Comparison of ENCODE assay signal across 24 cellular contexts in the genomic region with DNA sequence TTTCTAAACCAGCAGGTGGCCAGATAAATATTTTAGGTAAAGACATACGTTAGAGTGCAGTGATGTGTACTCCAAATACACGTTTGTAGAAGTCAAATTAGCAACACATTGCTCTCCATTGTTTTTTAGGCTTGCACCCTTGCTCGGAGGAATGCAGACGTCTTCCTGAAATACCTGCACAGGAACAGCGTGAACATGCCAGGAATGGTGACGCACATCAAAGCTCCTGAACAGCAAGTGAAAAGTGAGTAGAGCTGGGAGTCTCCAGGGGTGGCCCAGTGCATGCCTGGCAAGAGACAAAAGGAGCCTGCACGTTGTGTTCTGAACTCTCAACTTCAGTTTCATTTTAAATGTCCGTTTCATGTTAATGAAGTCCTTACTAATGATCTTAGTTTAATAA.
A peak's percentile ranks its signal among the peaks of the same experiment; 100 is the strongest.
DNase-seq lines count a peak whose midpoint lies in the region; ATAC-seq, FAIRE-seq and TF ChIP-seq lines count a peak whose summit lies in the region.
"Had no signal": no experiment of that assay in that cellular context is flagged by ENCODE, and none has a peak within 500 bp of the region (broad histone marks: within the 10 kb centered on the region; RNA-seq: fewer than 3 reads in every experiment).

No MANE protein-coding gene starts in this region.

- FAIRE-seq in GM12892 (lab: Jason Lieb, UNC), result peak; percentile 14
- FAIRE-seq: endothelial cell of umbilical vein, GM19239, H54 had no signal

- H3K9me3 Mint-ChIP-seq in neural progenitor cell, result no peaks in the 10 kb centered on the region
- H3K9me3 Mint-ChIP-seq: activated T-helper 2 cell treated with anti-CD3 and anti-CD28 coated beads, Interferon-gamma antibody, Interleukin-2, Interleukin-4, amounts not matched to agents 10 μg/mL and 5 μg/mL and 100 μg/mL, durations not matched to agents 14 hours and 24 hours and 36 hours; naive thymus-derived CD8-positive, alpha-beta T cell; T-cell had no signal

- TF ChIP-seq CTCF in MM.1S (IDR thresholded peaks at IDR 0.05; ENCODE audit: low read length) (no peak), choroid plexus epithelial cell (conservative IDR thresholded peaks at IDR 0.05; ENCODE audit: low read depth, low read length) (no peak), neural progenitor cell (IDR thresholded peaks at IDR 0.05) (no peak), suprapubic skin (IDR thresholded peaks at IDR 0.05) (no peak)

- TF ChIP-seq POLR2A in GM12892 (IDR thresholded peaks at IDR 0.05; ENCODE audit: low read depth, low read length), result no peak
- no peak for TF ChIP-seq POLR2A in suprapubic skin (IDR thresholded peaks at IDR 0.05)

- DNase-seq in GM12892 (ENCODE audit: insufficient read length), result no peak
- DNase-seq in MM.1S, result no peak
- DNase-seq in choroid plexus epithelial cell (ENCODE audit: low read depth), result peak; percentile 31
- DNase-seq in neural progenitor cell (ENCODE audit: low spot score), result no peak
- DNase-seq in HEK293T (ENCODE audit: extremely low spot score), result no peak
- DNase-seq in suprapubic skin (ENCODE audit: low spot score in 2 of 2), result no peak
- DNase-seq: activated CD4-positive, alpha-beta T cell treated with anti-CD3 and anti-CD28 coated beads, Interleukin-2, amount 50 U/mL, for 1 hour; activated CD8-positive, alpha-beta memory T cell treated with anti-CD3 and anti-CD28 coated beads, Interleukin-2, amount 50 U/mL, for 4 hours; dermis blood vessel endothelial cell; GDM1; islet precursor cell; naive thymus-derived CD8-positive, alpha-beta T cell; NCI-H1436; NCI-H2171; NCI-H748 treated with DMSO at 0.1 percent for 48 hours; sigmoid colon; T-cell had no signal

- peak overlapping the region; percentile 89 for H3K27ac Mint-ChIP-seq in neural progenitor cell
- H3K27ac Mint-ChIP-seq: activated T-helper 2 cell treated with anti-CD3 and anti-CD28 coated beads, Interferon-gamma antibody, Interleukin-2, Interleukin-4, amounts not matched to agents 10 μg/mL and 5 μg/mL and 100 μg/mL, durations not matched to agents 14 hours and 24 hours and 36 hours; T-cell had no signal

- H3F3A ChIP-seq in MM.1S (ENCODE audit: insufficient read depth, low read length) (no peaks in the 10 kb centered on the region), neural progenitor cell (ENCODE audit: low read depth) (no peaks in the 10 kb centered on the region)

- H3K27me3 Mint-ChIP-seq in neural progenitor cell (ENCODE audit: insufficient read depth, low read depth), result no peaks in the 10 kb centered on the region
- H3K27me3 Mint-ChIP-seq: naive thymus-derived CD8-positive, alpha-beta T cell had no signal

- no peaks in the 10 kb centered on the region for H3K27me3 ChIP-seq in MM.1S (replicated peaks; ENCODE audit: insufficient read depth, low read length)
- no peaks in the 10 kb centered on the region for H3K27me3 ChIP-seq in neural progenitor cell
- no peaks in the 10 kb centered on the region for H3K27me3 ChIP-seq in suprapubic skin
- H3K27me3 ChIP-seq: sigmoid colon had no signal

- POLR2A ChIA-PET in HEK293T (lab: Yijun Ruan, JAX), result no interaction called here

- H3K9me3 ChIP-seq in MM.1S (replicated peaks; ENCODE audit: insufficient read depth, low read length) (no peaks in the 10 kb centered on the region), neural progenitor cell (ENCODE audit: low read depth) (no peaks in the 10 kb centered on the region), suprapubic skin (no peaks in the 10 kb centered on the region)
- H3K9me3 ChIP-seq: sigmoid colon had no signal

- H3K4me1 Mint-ChIP-seq in neural progenitor cell, result peaks cover 14% of the 10 kb centered on the region
- H3K4me1 Mint-ChIP-seq: CD14-positive monocyte, T-cell had no signal

- no peak overlapping the region for H2AFZ ChIP-seq in MM.1S (ENCODE audit: low read length)
- H2AFZ ChIP-seq in neural progenitor cell (replicated peaks), result no peak overlapping the region
- H2AFZ ChIP-seq: parathyroid adenoma had no signal

- CTCF ChIA-PET in HEK293T (lab: Yijun Ruan, JAX), result no interaction called here

- H3K4me3 Mint-ChIP-seq in neural progenitor cell, result no peak overlapping the region
- H3K4me3 Mint-ChIP-seq: CD14-positive monocyte; naive thymus-derived CD8-positive, alpha-beta T cell; T-cell had no signal

- no peak for TF ChIP-seq EP300 in suprapubic skin (IDR thresholded peaks at IDR 0.05)

- no peaks in the 10 kb centered on the region for H4K20me1 ChIP-seq in MM.1S (ENCODE audit: insufficient read depth, low read length)
- no peaks in the 10 kb centered on the region for H4K20me1 ChIP-seq in neural progenitor cell (ENCODE audit: low read depth)

- H3K4me2 ChIP-seq in MM.1S (ENCODE audit: low read depth, low read length) (0 out of 2 replicates have a peak overlapping the region, but pooled peaks have one; percentile 16), neural progenitor cell (no peak overlapping the region)

- H3K79me2 ChIP-seq in MM.1S (ENCODE audit: low read length), result no peaks in the 10 kb centered on the region
- no peaks in the 10 kb centered on the region for H3K79me2 ChIP-seq in neural progenitor cell (ENCODE audit: low read depth)
- H3K79me2 ChIP-seq: parathyroid adenoma had no signal

- H3K36me3 Mint-ChIP-seq in neural progenitor cell, result peaks cover 52% of the 10 kb centered on the region
- H3K36me3 Mint-ChIP-seq: naive thymus-derived CD8-positive, alpha-beta T cell; T-cell had no signal

- peak overlapping the region; percentile 51; the same call in 1 of the 2 replicates for H3K27ac ChIP-seq in MM.1S (ENCODE audit: low read length)
- no peak overlapping the region for H3K27ac ChIP-seq in neural progenitor cell
- no peak overlapping the region for H3K27ac ChIP-seq in suprapubic skin
- H3K27ac ChIP-seq: parathyroid adenoma, sigmoid colon had no signal

- H3K36me3 ChIP-seq in MM.1S (replicated peaks; ENCODE audit: insufficient read depth, low read length), result peaks cover 6% of the 10 kb centered on the region; the same call in 1 of the 2 replicates
- peaks cover 16% of the 10 kb centered on the region for H3K36me3 ChIP-seq in neural progenitor cell
- H3K36me3 ChIP-seq in suprapubic skin, result peaks cover 78% of the 10 kb centered on the region

- H3K4me3 ChIP-seq in MM.1S (ENCODE audit: low read length), result no peak overlapping the region
- no peak overlapping the region for H3K4me3 ChIP-seq in choroid plexus epithelial cell (ENCODE audit: low read depth, low read length)
- H3K4me3 ChIP-seq in neural progenitor cell, result no peak overlapping the region
- H3K4me3 ChIP-seq in suprapubic skin, result no peak overlapping the region
- H3K4me3 ChIP-seq: sigmoid colon had no signal

- no peaks in the 10 kb centered on the region for H3K4me1 ChIP-seq in MM.1S (ENCODE audit: low read length)
- H3K4me1 ChIP-seq in neural progenitor cell, result peaks cover 4% of the 10 kb centered on the region
- no peaks in the 10 kb centered on the region for H3K4me1 ChIP-seq in suprapubic skin
- H3K4me1 ChIP-seq: parathyroid adenoma, sigmoid colon had no signal

- H3K9ac ChIP-seq in MM.1S (ENCODE audit: low read length) (peak overlapping the region; percentile 26; the same call in 1 of the 2 replicates), neural progenitor cell (no peak overlapping the region)
- H3K9ac ChIP-seq: parathyroid adenoma had no signal

- 74% methylated on average over 8 of the region's 8 CpGs for whole genome bisulfite sequencing in suprapubic skin

- ATAC-seq in activated CD4-positive, CD25-positive, alpha-beta regulatory T cell treated with anti-CD3 and anti-CD28 coated beads, Interleukin-2, amount 50 U/mL, for 24 hours, result no peak
- ATAC-seq: T-cell had no signal

- H3K9me2 ChIP-seq in MM.1S (replicated peaks; ENCODE audit: insufficient read depth, low read length), result no peaks in the 10 kb centered on the region

TF ChIP-seq in HEK293T, 16 proteins besides CTCF, POLR2A, EP300 and RAD21:
- TF ChIP-seq SP1 (IDR thresholded peaks at IDR 0.05) (no peak), ZNF384 (IDR thresholded peaks at IDR 0.05) (no peak), CTBP1 (IDR thresholded peaks at IDR 0.05; ENCODE audit: borderline replicate concordance) (no peak), TARDBP (IDR thresholded peaks at IDR 0.05) (no peak), BHLHE40 (IDR thresholded peaks at IDR 0.05; ENCODE audit: borderline replicate concordance) (no peak)
- TF ChIP-seq, protein P1, sequence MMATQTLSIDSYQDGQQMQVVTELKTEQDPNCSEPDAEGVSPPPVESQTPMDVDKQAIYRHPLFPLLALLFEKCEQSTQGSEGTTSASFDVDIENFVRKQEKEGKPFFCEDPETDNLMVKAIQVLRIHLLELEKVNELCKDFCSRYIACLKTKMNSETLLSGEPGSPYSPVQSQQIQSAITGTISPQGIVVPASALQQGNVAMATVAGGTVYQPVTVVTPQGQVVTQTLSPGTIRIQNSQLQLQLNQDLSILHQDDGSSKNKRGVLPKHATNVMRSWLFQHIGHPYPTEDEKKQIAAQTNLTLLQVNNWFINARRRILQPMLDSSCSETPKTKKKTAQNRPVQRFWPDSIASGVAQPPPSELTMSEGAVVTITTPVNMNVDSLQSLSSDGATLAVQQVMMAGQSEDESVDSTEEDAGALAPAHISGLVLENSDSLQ (IDR thresholded peaks at IDR 0.05), result no peak
TF ChIP-seq in HEK293T: peak in this region for 0.
